ENCODE assay signal across 11 cellular contexts in the genomic region with DNA sequence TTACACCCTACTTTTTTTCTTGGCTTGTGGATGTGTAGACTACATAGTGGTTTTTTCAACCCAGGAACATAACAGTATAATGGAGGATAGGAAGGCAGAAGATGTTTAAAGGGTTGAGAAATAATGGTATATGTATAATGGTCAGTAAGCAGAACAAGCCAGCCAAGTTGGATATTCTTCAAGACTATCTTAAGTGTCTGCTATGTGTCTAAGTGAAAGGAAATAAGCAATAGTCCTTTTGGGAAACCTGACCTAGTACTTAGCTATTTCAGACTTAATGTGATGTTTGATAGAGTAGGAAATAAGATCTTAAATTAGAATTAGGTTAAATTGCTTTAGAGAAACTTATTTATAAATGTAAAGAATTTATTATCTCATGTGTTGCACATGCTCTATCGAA.
DNase-seq lines count a peak whose midpoint lies in the region; ATAC-seq and TF ChIP-seq lines count a peak whose summit lies in the region.
"Had no signal": no experiment of that assay in that cellular context is flagged by ENCODE, and none has a peak within 500 bp of the region (broad histone marks: within the 10 kb centered on the region; RNA-seq: fewer than 3 reads in every experiment).

No MANE protein-coding gene starts in this region.

- peak overlapping the region; percentile 65 to 78 for H3K4me3 Mint-ChIP-seq in activated T-cell treated with anti-CD3 and anti-CD28 coated beads, Interleukin-2, amount 50 U/mL, for 72 hours
- peak overlapping the region; percentile 24 for H3K4me3 Mint-ChIP-seq in activated B cell treated with CpG ODN at 0.5 μM for 24 hours

- no peak for ATAC-seq in activated T-cell treated with anti-CD3 and anti-CD28 coated beads, Interleukin-2, amount 50 U/mL, for 72 hours (replicated peaks in 1 of 2)
- ATAC-seq in activated B cell treated with CpG ODN at 0.5 μM for 24 hours (ENCODE audit: low read depth) (no peak), gastroesophageal sphincter (no peak), aorta (ENCODE audit: low FRiP score) (no peak)
- ATAC-seq: foreskin keratinocyte had no signal

- H3K9me3 Mint-ChIP-seq in activated T-cell treated with anti-CD3 and anti-CD28 coated beads, Interleukin-2, amount 50 U/mL, for 72 hours = no peaks in the 10 kb centered on the region
- H3K9me3 Mint-ChIP-seq in activated B cell treated with CpG ODN at 0.5 μM for 24 hours = no peaks in the 10 kb centered on the region

- no peaks in the 10 kb centered on the region for H3K9me3 ChIP-seq in gastroesophageal sphincter
- H3K9me3 ChIP-seq in suprapubic skin = no peaks in the 10 kb centered on the region
- no peaks in the 10 kb centered on the region for H3K9me3 ChIP-seq in aorta (ENCODE audit: control insufficient read depth, low read length)

- H3K4me1 ChIP-seq in gastroesophageal sphincter = peaks cover 21 to 84% (median 39%) of the 10 kb centered on the region in 3 donors
- H3K4me1 ChIP-seq in suprapubic skin = peaks cover 76% of the 10 kb centered on the region
- H3K4me1 ChIP-seq in aorta (ENCODE audit: control insufficient read depth in 1 of 2, insufficient read depth in 2 of 2, low read length in 2 of 2) = peaks cover 3 to 5% of the 10 kb centered on the region in 2 donors

- intact Hi-C loops in activated B cell treated with CpG ODN at 0.5 μM for 24 hours (cut with micrococcal nuclease) (loop anchor here (5.0 to 10.0 kb wide), 4 partner anchors 485 to 1707 kb away; a partner anchor contains a TSS), aorta (cut with DNase I) (no loop called here)

- CTCF ChIA-PET in activated B cell treated with CpG ODN at 0.5 μM for 24 hours (lab: Charles Lee) = interaction anchor here (1.3 kb wide), 1 partner anchor 43 kb away, joined by 3 read pairs; no protein-coding TSS in a partner anchor

- peak overlapping the region; percentile 83 for H3K27ac Mint-ChIP-seq in activated T-cell treated with anti-CD3 and anti-CD28 coated beads, Interleukin-2, amount 50 U/mL, for 72 hours
- peak overlapping the region; percentile 31 for H3K27ac Mint-ChIP-seq in activated B cell treated with CpG ODN at 0.5 μM for 24 hours

- H3K27me3 Mint-ChIP-seq in activated T-cell treated with anti-CD3 and anti-CD28 coated beads, Interleukin-2, amount 50 U/mL, for 72 hours (ENCODE audit: low read depth) = no peaks in the 10 kb centered on the region
- no peaks in the 10 kb centered on the region for H3K27me3 Mint-ChIP-seq in activated B cell treated with CpG ODN at 0.5 μM for 24 hours

- no peak for DNase-seq in activated T-cell treated with anti-CD3 and anti-CD28 coated beads, Interleukin-2, amount 50 U/mL, for 72 hours
- no peak for DNase-seq in activated T-cell treated with anti-CD3 and anti-CD28 coated beads, Interleukin-2, amount 50 U/mL, for 48 hours
- DNase-seq in activated B cell treated with CpG ODN at 0.5 μM for 24 hours (no peak), suprapubic skin (ENCODE audit: low spot score in 2 of 2) (no peak), NCI-H2107 (lab: John Stamatoyannopoulos, UW) (no peak), GM19240 (ENCODE audit: insufficient read length, low spot score) (no peak), aorta (no peak)
- DNase-seq: AML-193, foreskin keratinocyte, NCI-H2081 had no signal

- POLR2A ChIA-PET in activated B cell treated with CpG ODN at 0.5 μM for 24 hours (lab: Charles Lee) = no interaction called here

- TF ChIP-seq CTCF in activated B cell treated with CpG ODN at 0.5 μM for 24 hours (IDR thresholded peaks at IDR 0.05) (no peak), gastroesophageal sphincter (IDR thresholded peaks at IDR 0.05) (no peak), suprapubic skin (IDR thresholded peaks at IDR 0.05) (no peak)

- peaks cover 86% of the 10 kb centered on the region for H3K4me1 Mint-ChIP-seq in activated T-cell treated with anti-CD3 and anti-CD28 coated beads, Interleukin-2, amount 50 U/mL, for 72 hours (ENCODE audit: low read depth)
- H3K4me1 Mint-ChIP-seq in activated B cell treated with CpG ODN at 0.5 μM for 24 hours = peaks cover 79% of the 10 kb centered on the region

- H3K27ac ChIP-seq in gastroesophageal sphincter (peak overlapping the region; percentile 52 to 100 (median 86)), suprapubic skin (no peak overlapping the region), aorta (ENCODE audit: low read depth in 1 of 2, low read length in 2 of 2) (no peak overlapping the region)
- H3K27ac ChIP-seq: foreskin keratinocyte had no signal

- TF ChIP-seq POLR2A in gastroesophageal sphincter (IDR thresholded peaks at IDR 0.05) = no peak
- no peak for TF ChIP-seq POLR2A in suprapubic skin (IDR thresholded peaks at IDR 0.05)

- 7 to 15% methylated on average over 1 of the region's 1 CpG for WGBS in gastroesophageal sphincter (ENCODE audit: low coverage in 1 of 2), 2 donors
- 27% methylated on average over 1 of the region's 1 CpG for WGBS in suprapubic skin
- WGBS in aorta, 2 donors = 8 to 14% methylated on average over 1 of the region's 1 CpG

- no peak for TF ChIP-seq EP300 in gastroesophageal sphincter (IDR thresholded peaks at IDR 0.05)
- no peak for TF ChIP-seq EP300 in suprapubic skin (IDR thresholded peaks at IDR 0.05)

- H3K27me3 ChIP-seq in gastroesophageal sphincter (no peaks in the 10 kb centered on the region), suprapubic skin (no peaks in the 10 kb centered on the region), aorta (ENCODE audit: control insufficient read depth in 1 of 2, insufficient read depth in 2 of 2, low read length in 1 of 2) (no peaks in the 10 kb centered on the region)
- H3K27me3 ChIP-seq: foreskin keratinocyte had no signal

- H3K4me3 ChIP-seq in gastroesophageal sphincter = peak overlapping the region; percentile 9 to 93
- H3K4me3 ChIP-seq in suprapubic skin = peak overlapping the region; percentile 80
- peak overlapping the region in 1 of 2 donors; percentile 36 for H3K4me3 ChIP-seq in aorta (ENCODE audit: low read length in 2 of 2)

- peaks cover 0 to 21% of the 10 kb centered on the region in 2 donors for H3K36me3 Mint-ChIP-seq in activated T-cell treated with anti-CD3 and anti-CD28 coated beads, Interleukin-2, amount 50 U/mL, for 72 hours (ENCODE audit: insufficient read depth in 2 of 2)
- H3K36me3 Mint-ChIP-seq in activated B cell treated with CpG ODN at 0.5 μM for 24 hours (ENCODE audit: low read depth) = peaks cover 30% of the 10 kb centered on the region

- H3K36me3 ChIP-seq in gastroesophageal sphincter = no peaks in the 10 kb centered on the region
- peaks cover 12% of the 10 kb centered on the region for H3K36me3 ChIP-seq in suprapubic skin
- H3K36me3 ChIP-seq in aorta (ENCODE audit: control insufficient read depth in 1 of 2, insufficient read depth in 2 of 2, low read length in 1 of 2) = peaks cover 0 to 2% of the 10 kb centered on the region in 2 donors

Comparison
In these comparisons a context has a peak if more than half of its experiments do, and no peak if none do; other contexts are left out.
1. H3K27ac ChIP-seq: peak in gastroesophageal sphincter (4 of 4); none in suprapubic skin (single experiment) and aorta (0 of 2).